In genomic region chr18:75212626-75213110, GRCh38 we compare ENCODE assay signal across 1 cellular context.
TF ChIP-seq lines count a peak whose summit lies in the region.

No MANE protein-coding gene starts in this region.

TF ChIP-seq in HepG2, 621 proteins besides CTCF, POLR2A, EP300 and RAD21 (continued from another document):
- no peak for TF ChIP-seq FOXO4 (CRISPR knock-in tag; conservative IDR thresholded peaks at IDR 0.05)
